ENCODE assay signal across 26 cellular contexts in the genomic region with DNA sequence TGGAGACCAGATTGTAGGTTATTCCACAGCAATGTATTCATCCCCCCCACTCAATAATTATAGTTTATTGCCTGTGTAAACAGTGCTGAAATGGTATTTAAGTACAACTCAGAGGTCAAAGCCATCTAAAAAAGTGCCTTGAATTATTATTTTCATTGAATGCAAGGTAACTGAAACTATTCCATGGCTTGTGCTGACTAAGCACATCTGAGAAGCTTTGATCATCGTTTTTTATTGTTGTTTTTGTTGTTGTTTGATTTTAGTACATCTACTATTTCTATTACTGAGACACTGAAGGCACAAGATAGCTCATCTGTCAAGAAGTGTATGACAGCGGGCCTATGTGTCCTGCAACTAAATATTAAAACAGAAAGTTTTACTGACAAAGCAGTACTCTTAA.
DNase-seq lines count a peak whose midpoint lies in the region; ATAC-seq, FAIRE-seq and TF ChIP-seq lines count a peak whose summit lies in the region.
"Had no signal": no experiment of that assay in that cellular context is flagged by ENCODE, and none has a peak within 500 bp of the region (broad histone marks: within the 10 kb centered on the region; RNA-seq: fewer than 3 reads in every experiment).

No MANE protein-coding gene starts in this region.

- H4K91ac ChIP-seq in H1 (replicated peaks; ENCODE audit: insufficient read length, low read length): no peak overlapping the region

- 0% methylated on average over 2 of the region's 2 CpGs for WGBS in HepG2 (ENCODE audit: low lambda C conversion rate)
- 10% methylated on average over 2 of the region's 2 CpGs for WGBS in right lobe of liver (ENCODE audit: insufficient coverage, low coverage, low lambda C conversion rate, missing lambda C conversion rate)
- 40% methylated on average over 2 of the region's 2 CpGs; no CpG with 5 or more reads in 1 of the 2 experiments for WGBS in H1 (ENCODE audit: extremely low coverage in 1 of 2, insufficient coverage in 1 of 2, insufficient read length in 1 of 2, insufficient replicate concordance in 2 of 2, low coverage in 1 of 2, low lambda C conversion rate in 2 of 2, missing lambda C conversion rate in 1 of 2), 2 experiments

- no peak for TF ChIP-seq RAD21 in HepG2 (CRISPR knock-in tag; IDR thresholded peaks at IDR 0.05)
- no peak for TF ChIP-seq RAD21 in H1 (IDR thresholded peaks at IDR 0.05 in 1 of 2, conservative IDR thresholded peaks at IDR 0.05 in 1 of 2; ENCODE audit: low read depth in 2 of 2, low read length in 2 of 2)

- POLR2A ChIA-PET in HepG2 (lab: Yijun Ruan, JAX) (no interaction called here), H1 (lab: Charles Lee; ENCODE audit: partially characterized antibody) (no interaction called here)

- H4K8ac ChIP-seq in H1 (ENCODE audit: extremely low read depth, insufficient read depth, low read length): no peak overlapping the region

- H2BK15ac ChIP-seq in H1 (ENCODE audit: low read length): no peak overlapping the region

- H3K4me3 ChIP-seq in HepG2 (replicated peaks in 1 of 3; ENCODE audit: insufficient read depth in 1 of 3, low read depth in 2 of 3, low read length in 3 of 3): no peak overlapping the region
- no peak overlapping the region for H3K4me3 ChIP-seq in right lobe of liver
- H3K4me3 ChIP-seq in H1 (ENCODE audit: extremely low read depth in 1 of 4, insufficient read depth in 2 of 4, low read depth in 3 of 4, low read length in 4 of 4): no peak overlapping the region
- H3K4me3 ChIP-seq: BLaER1, GM12878 had no signal

- H3K23me2 ChIP-seq in H1 (ENCODE audit: low read depth, low read length): no peaks in the 10 kb centered on the region

- DNase-seq in HepG2 (ENCODE audit: low spot score) (no peak), right lobe of liver (no peak), NCI-H69 (lab: John Stamatoyannopoulos, UW) (peak; percentile 23), H1 (ENCODE audit: low read depth in 1 of 2, low spot score in 2 of 2) (no peak), NCI-H2107 (lab: John Stamatoyannopoulos, UW) (no peak)
- DNase-seq: ACHN; BE2C; C1 segment of cervical spinal cord; CD4-positive, alpha-beta memory T cell; CD4-positive, CD25-positive, alpha-beta regulatory T cell; CD8-positive, alpha-beta memory T cell; COR-L47; DMS 273 treated with DMSO at 0.1 percent for 48 hours; DMS153; DMS53; DMS79; DND-41; EL; GDM1 had no signal

- H3K9me3 ChIP-seq in HepG2 (ENCODE audit: low read length) (no peaks in the 10 kb centered on the region), right lobe of liver (no peaks in the 10 kb centered on the region), H1 (ENCODE audit: insufficient read depth in 2 of 2, low read depth in 1 of 2, low read length in 1 of 2) (no peaks in the 10 kb centered on the region)
- H3K9me3 ChIP-seq: BE2C, BLaER1 had no signal

- H3K14ac ChIP-seq in H1 (ENCODE audit: insufficient read length): no peak overlapping the region

- no peak overlapping the region for H3K4ac ChIP-seq in H1 (replicated peaks; ENCODE audit: insufficient read length, low read depth, low read length)

- BruUV-seq in HepG2 (replicated peaks; lab: Mats Ljungman, UMichigan): no TSS peak

- FAIRE-seq in HepG2 (lab: Jason Lieb, UNC) (no peak), H1 (lab: Jason Lieb, UNC) (no peak)
- FAIRE-seq: GM12878, GM12892, GM18507, GM19239 had no signal

- H3K27me3 ChIP-seq in HepG2 (ENCODE audit: control insufficient read depth in 1 of 2, insufficient read depth in 2 of 2, low read length in 2 of 2) (no peaks in the 10 kb centered on the region), right lobe of liver (no peaks in the 10 kb centered on the region), H1 (replicated peaks in 1 of 4; ENCODE audit: control insufficient read depth in 3 of 4, extremely low read depth in 1 of 4, insufficient read depth in 3 of 4, low read length in 3 of 4) (no peaks in the 10 kb centered on the region)
- H3K27me3 ChIP-seq: BE2C, BLaER1 had no signal

- no peak overlapping the region for H3K23ac ChIP-seq in H1 (ENCODE audit: insufficient read length)

- H3K27ac ChIP-seq in HepG2 (ENCODE audit: extremely low read length, insufficient read depth, low read length): no peak overlapping the region
- H3K27ac ChIP-seq in right lobe of liver: no peak overlapping the region
- H3K27ac ChIP-seq in H1 (ENCODE audit: low read depth, low read length): no peak overlapping the region
- H3K27ac ChIP-seq: 22Rv1, BLaER1 had no signal

- H3K79me1 ChIP-seq in H1 (ENCODE audit: low read depth, low read length): no peaks in the 10 kb centered on the region

- no peak overlapping the region for H2BK12ac ChIP-seq in H1 (ENCODE audit: low read depth, low read length)

- H2AK5ac ChIP-seq in H1 (ENCODE audit: low read depth, low read length): no peak overlapping the region

- H3K18ac ChIP-seq in H1 (ENCODE audit: extremely low read depth, low read length): no peak overlapping the region

- CTCF ChIA-PET in HepG2 (lab: Yijun Ruan, JAX; ENCODE audit: low intra/inter-chr PET ratio, low total read pairs): no interaction called here
- CTCF ChIA-PET in H1 (lab: Charles Lee; ENCODE audit: partially characterized antibody): no interaction called here

- no peak overlapping the region for H3K4me2 ChIP-seq in HepG2 (ENCODE audit: low read depth, low read length)
- no peak overlapping the region for H3K4me2 ChIP-seq in H1 (ENCODE audit: insufficient read depth in 1 of 2, low read depth in 2 of 2, low read length in 2 of 2)
- H3K4me2 ChIP-seq: BLaER1 had no signal

- no peak for TF ChIP-seq POLR2A in HepG2 (IDR thresholded peaks at IDR 0.05; ENCODE audit: insufficient read depth in 1 of 2, low read depth in 2 of 2, low read length in 2 of 2)
- no peak for TF ChIP-seq POLR2A in right lobe of liver (IDR thresholded peaks at IDR 0.05)
- TF ChIP-seq POLR2A in H1 (IDR thresholded peaks at IDR 0.05; ENCODE audit: control extremely low read depth in 1 of 2, low read depth in 2 of 2, low read length in 2 of 2): no peak

- H3K36me3 ChIP-seq in HepG2 (replicated peaks in 1 of 2; ENCODE audit: control insufficient read depth in 1 of 2, insufficient read depth in 2 of 2, low read length in 2 of 2) (no peaks in the 10 kb centered on the region), right lobe of liver (no peaks in the 10 kb centered on the region), H1 (ENCODE audit: control insufficient read depth in 2 of 4, insufficient read depth in 4 of 4, low read length in 3 of 4) (no peaks in the 10 kb centered on the region)
- H3K36me3 ChIP-seq: BE2C, BLaER1 had no signal

- ATAC-seq in HepG2 (no peak), right lobe of liver (no peak), SK-N-SH treated with all-trans-retinoic acid at 6 μM for 48 hours (no peak)
- ATAC-seq: GM12878 had no signal

- H3K79me2 ChIP-seq in HepG2 (ENCODE audit: insufficient read depth, low read length) (no peaks in the 10 kb centered on the region), H1 (ENCODE audit: control insufficient read depth in 1 of 2, insufficient read depth in 2 of 2, low read length in 2 of 2) (no peaks in the 10 kb centered on the region)

- H3K9ac ChIP-seq in HepG2 (ENCODE audit: insufficient read depth, low read depth, low read length) (no peak overlapping the region), H1 (replicated peaks in 1 of 4; ENCODE audit: extremely low read depth in 1 of 4, low read depth in 3 of 4, low read length in 3 of 4) (no peak overlapping the region)
- H3K9ac ChIP-seq: BLaER1 had no signal

- no peak overlapping the region for H2BK5ac ChIP-seq in H1 (ENCODE audit: low read depth, low read length)

- no peak overlapping the region for H4K5ac ChIP-seq in H1 (ENCODE audit: insufficient read length, low read depth, low read length)

- no peak overlapping the region for H3K56ac ChIP-seq in H1 (replicated peaks; ENCODE audit: insufficient read length, low read depth, low read length)

- H2AFZ ChIP-seq in HepG2 (ENCODE audit: low read length) (no peak overlapping the region), H1 (ENCODE audit: low read length) (no peak overlapping the region)

- intact Hi-C loops in HepG2 (cut with micrococcal nuclease; ENCODE audit: unreplicated experiment): no loop called here
- intact Hi-C loops in right lobe of liver (cut with DNase I): no loop called here

- H2BK20ac ChIP-seq in H1 (ENCODE audit: low read length): no peak overlapping the region

- H3K4me1 ChIP-seq in HepG2 (ENCODE audit: insufficient read depth, low read length): no peaks in the 10 kb centered on the region
- H3K4me1 ChIP-seq in right lobe of liver: no peaks in the 10 kb centered on the region
- peaks cover 0 to 3% (median 0%) of the 10 kb centered on the region in 4 experiments; a peak in 1 of 7 replicates for H3K4me1 ChIP-seq in H1 (replicated peaks in 1 of 4; ENCODE audit: control insufficient read depth in 3 of 4, insufficient read depth in 4 of 4, low read length in 3 of 4)
- H3K4me1 ChIP-seq: BLaER1 had no signal

- no peak for TF ChIP-seq EP300 in HepG2 (IDR thresholded peaks at IDR 0.05; ENCODE audit: low read depth in 2 of 2, low read length in 2 of 2)
- no peak for TF ChIP-seq EP300 in HepG2 (CRISPR knock-in tag; IDR thresholded peaks at IDR 0.05; ENCODE audit: borderline replicate concordance)
- no peak for TF ChIP-seq EP300 in H1 (IDR thresholded peaks at IDR 0.05; ENCODE audit: borderline replicate concordance in 1 of 2, low read depth in 2 of 2, low read length in 2 of 2)

- in situ Hi-C loops in HepG2 (cut with HindIII; ENCODE audit: extremely low pct_ligation_motif_present, low pct_unique_long_range_greater_than_20kb): no loop called here

- H4K20me1 ChIP-seq in HepG2 (ENCODE audit: insufficient read depth, low read length) (no peaks in the 10 kb centered on the region), H1 (replicated peaks in 1 of 2; ENCODE audit: control insufficient read depth in 1 of 2, insufficient read depth in 2 of 2, low read length in 2 of 2) (no peaks in the 10 kb centered on the region)
- H4K20me1 ChIP-seq: BLaER1 had no signal

- TF ChIP-seq CTCF in HepG2 (CRISPR knock-in tag; IDR thresholded peaks at IDR 0.05): no peak
- no peak for TF ChIP-seq CTCF in right lobe of liver (IDR thresholded peaks at IDR 0.05)
- TF ChIP-seq CTCF in H1 (IDR thresholded peaks at IDR 0.05; ENCODE audit: control extremely low read depth in 1 of 3, insufficient read depth in 1 of 3, low read depth in 1 of 3, low read length in 3 of 3): no peak

- H2BK120ac ChIP-seq in H1 (replicated peaks; ENCODE audit: low read depth, low read length): no peak overlapping the region

TF ChIP-seq in HepG2, 621 proteins besides CTCF, POLR2A, EP300 and RAD21 (continues in another document):
- TF ChIP-seq MAFF (IDR thresholded peaks at IDR 0.05; ENCODE audit: low read depth, low read length): peak; percentile 92
- TF ChIP-seq MAFK (conservative IDR thresholded peaks at IDR 0.05 in 1 of 2, IDR thresholded peaks at IDR 0.05 in 1 of 2; ENCODE audit: low read length in 2 of 2): peak; percentile 89 to 94

TF ChIP-seq in H1, 55 proteins besides CTCF, POLR2A, EP300 and RAD21 (continues in another document):
- no peak for TF ChIP-seq RBBP5 (IDR thresholded peaks at IDR 0.05; ENCODE audit: borderline replicate concordance, low read depth, low read length)

TF ChIP-seq in SK-N-SH treated with all-trans-retinoic acid at 6 μM for 48 hours, 23 proteins besides CTCF, POLR2A, EP300 and RAD21 (continues in another document):
- TF ChIP-seq PPARA (CRISPR knock-in tag; IDR thresholded peaks at IDR 0.05; ENCODE audit: borderline replicate concordance): no peak
- no peak for TF ChIP-seq ZNF70 (CRISPR knock-in tag; IDR thresholded peaks at IDR 0.05)
